3 cellular contexts compared by ENCODE assay signal in the genomic region with DNA sequence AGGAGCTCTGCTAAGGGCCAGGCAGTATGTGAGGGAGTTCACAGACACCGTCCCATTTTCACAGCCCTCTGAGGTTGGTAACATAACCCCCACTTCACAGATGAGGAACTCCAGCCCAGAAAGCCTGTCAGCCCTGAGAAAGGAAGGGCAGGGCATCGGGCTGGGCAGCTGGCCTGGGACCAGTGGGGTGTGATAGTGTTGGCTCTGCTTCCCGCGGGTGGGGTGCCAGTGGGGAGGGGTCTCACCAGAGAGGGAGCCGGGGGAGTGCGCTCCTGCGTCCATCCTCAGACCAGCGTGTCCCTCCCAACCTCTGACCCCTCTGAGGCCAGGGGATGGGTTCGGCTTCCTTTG.
TF ChIP-seq lines count a peak whose summit lies in the region.

No MANE protein-coding gene starts in this region.

TF ChIP-seq in liver, 16 proteins besides CTCF, POLR2A, EP300 and RAD21:
- TF ChIP-seq NR2F2 (IDR thresholded peaks at IDR 0.05): no peak
- no peak for TF ChIP-seq TAF1 (conservative IDR thresholded peaks at IDR 0.05)
- TF ChIP-seq, protein P1, sequence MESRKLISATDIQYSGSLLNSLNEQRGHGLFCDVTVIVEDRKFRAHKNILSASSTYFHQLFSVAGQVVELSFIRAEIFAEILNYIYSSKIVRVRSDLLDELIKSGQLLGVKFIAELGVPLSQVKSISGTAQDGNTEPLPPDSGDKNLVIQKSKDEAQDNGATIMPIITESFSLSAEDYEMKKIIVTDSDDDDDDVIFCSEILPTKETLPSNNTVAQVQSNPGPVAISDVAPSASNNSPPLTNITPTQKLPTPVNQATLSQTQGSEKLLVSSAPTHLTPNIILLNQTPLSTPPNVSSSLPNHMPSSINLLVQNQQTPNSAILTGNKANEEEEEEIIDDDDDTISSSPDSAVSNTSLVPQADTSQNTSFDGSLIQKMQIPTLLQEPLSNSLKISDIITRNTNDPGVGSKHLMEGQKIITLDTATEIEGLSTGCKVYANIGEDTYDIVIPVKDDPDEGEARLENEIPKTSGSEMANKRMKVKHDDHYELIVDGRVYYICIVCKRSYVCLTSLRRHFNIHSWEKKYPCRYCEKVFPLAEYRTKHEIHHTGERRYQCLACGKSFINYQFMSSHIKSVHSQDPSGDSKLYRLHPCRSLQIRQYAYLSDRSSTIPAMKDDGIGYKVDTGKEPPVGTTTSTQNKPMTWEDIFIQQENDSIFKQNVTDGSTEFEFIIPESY (IDR thresholded peaks at IDR 0.05): no peak
- TF ChIP-seq FOXA2 (IDR thresholded peaks at IDR 0.05): no peak
- no peak for TF ChIP-seq HNF4A (conservative IDR thresholded peaks at IDR 0.05)
- no peak for TF ChIP-seq SP1 (IDR thresholded peaks at IDR 0.05)
- TF ChIP-seq, protein P2, sequence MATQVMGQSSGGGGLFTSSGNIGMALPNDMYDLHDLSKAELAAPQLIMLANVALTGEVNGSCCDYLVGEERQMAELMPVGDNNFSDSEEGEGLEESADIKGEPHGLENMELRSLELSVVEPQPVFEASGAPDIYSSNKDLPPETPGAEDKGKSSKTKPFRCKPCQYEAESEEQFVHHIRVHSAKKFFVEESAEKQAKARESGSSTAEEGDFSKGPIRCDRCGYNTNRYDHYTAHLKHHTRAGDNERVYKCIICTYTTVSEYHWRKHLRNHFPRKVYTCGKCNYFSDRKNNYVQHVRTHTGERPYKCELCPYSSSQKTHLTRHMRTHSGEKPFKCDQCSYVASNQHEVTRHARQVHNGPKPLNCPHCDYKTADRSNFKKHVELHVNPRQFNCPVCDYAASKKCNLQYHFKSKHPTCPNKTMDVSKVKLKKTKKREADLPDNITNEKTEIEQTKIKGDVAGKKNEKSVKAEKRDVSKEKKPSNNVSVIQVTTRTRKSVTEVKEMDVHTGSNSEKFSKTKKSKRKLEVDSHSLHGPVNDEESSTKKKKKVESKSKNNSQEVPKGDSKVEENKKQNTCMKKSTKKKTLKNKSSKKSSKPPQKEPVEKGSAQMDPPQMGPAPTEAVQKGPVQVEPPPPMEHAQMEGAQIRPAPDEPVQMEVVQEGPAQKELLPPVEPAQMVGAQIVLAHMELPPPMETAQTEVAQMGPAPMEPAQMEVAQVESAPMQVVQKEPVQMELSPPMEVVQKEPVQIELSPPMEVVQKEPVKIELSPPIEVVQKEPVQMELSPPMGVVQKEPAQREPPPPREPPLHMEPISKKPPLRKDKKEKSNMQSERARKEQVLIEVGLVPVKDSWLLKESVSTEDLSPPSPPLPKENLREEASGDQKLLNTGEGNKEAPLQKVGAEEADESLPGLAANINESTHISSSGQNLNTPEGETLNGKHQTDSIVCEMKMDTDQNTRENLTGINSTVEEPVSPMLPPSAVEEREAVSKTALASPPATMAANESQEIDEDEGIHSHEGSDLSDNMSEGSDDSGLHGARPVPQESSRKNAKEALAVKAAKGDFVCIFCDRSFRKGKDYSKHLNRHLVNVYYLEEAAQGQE (IDR thresholded peaks at IDR 0.05): no peak
- TF ChIP-seq GABPA (IDR thresholded peaks at IDR 0.05 in 1 of 2, conservative IDR thresholded peaks at IDR 0.05 in 1 of 2): no peak
- TF ChIP-seq RXRA (IDR thresholded peaks at IDR 0.05): no peak
- no peak for TF ChIP-seq JUND (IDR thresholded peaks at IDR 0.05)
- no peak for TF ChIP-seq YY1 (IDR thresholded peaks at IDR 0.05)
- no peak for TF ChIP-seq FOXA1 (IDR thresholded peaks at IDR 0.05)
- TF ChIP-seq EGR1 (IDR thresholded peaks at IDR 0.05; ENCODE audit: low read depth in 2 of 2): no peak
- TF ChIP-seq, protein P3, sequence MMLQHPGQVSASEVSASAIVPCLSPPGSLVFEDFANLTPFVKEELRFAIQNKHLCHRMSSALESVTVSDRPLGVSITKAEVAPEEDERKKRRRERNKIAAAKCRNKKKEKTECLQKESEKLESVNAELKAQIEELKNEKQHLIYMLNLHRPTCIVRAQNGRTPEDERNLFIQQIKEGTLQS (IDR thresholded peaks at IDR 0.05): no peak
- no peak for TF ChIP-seq HNF4G (IDR thresholded peaks at IDR 0.05)
- TF ChIP-seq, protein P4, sequence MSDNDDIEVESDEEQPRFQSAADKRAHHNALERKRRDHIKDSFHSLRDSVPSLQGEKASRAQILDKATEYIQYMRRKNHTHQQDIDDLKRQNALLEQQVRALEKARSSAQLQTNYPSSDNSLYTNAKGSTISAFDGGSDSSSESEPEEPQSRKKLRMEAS (IDR thresholded peaks at IDR 0.05): no peak

TF ChIP-seq in HepG2, 621 proteins besides CTCF, POLR2A, EP300 and RAD21:
- no peak for TF ChIP-seq ZKSCAN8 (CRISPR knock-in tag; IDR thresholded peaks at IDR 0.05; ENCODE audit: borderline replicate concordance)
- TF ChIP-seq, protein P5, sequence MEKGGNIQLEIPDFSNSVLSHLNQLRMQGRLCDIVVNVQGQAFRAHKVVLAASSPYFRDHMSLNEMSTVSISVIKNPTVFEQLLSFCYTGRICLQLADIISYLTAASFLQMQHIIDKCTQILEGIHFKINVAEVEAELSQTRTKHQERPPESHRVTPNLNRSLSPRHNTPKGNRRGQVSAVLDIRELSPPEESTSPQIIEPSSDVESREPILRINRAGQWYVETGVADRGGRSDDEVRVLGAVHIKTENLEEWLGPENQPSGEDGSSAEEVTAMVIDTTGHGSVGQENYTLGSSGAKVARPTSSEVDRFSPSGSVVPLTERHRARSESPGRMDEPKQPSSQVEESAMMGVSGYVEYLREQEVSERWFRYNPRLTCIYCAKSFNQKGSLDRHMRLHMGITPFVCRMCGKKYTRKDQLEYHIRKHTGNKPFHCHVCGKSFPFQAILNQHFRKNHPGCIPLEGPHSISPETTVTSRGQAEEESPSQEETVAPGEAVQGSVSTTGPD (CRISPR knock-in tag; IDR thresholded peaks at IDR 0.05): no peak
- no peak for TF ChIP-seq NFKBIZ (CRISPR knock-in tag; IDR thresholded peaks at IDR 0.05)
- TF ChIP-seq WIZ (CRISPR knock-in tag; IDR thresholded peaks at IDR 0.05): no peak
- TF ChIP-seq, protein P6, sequence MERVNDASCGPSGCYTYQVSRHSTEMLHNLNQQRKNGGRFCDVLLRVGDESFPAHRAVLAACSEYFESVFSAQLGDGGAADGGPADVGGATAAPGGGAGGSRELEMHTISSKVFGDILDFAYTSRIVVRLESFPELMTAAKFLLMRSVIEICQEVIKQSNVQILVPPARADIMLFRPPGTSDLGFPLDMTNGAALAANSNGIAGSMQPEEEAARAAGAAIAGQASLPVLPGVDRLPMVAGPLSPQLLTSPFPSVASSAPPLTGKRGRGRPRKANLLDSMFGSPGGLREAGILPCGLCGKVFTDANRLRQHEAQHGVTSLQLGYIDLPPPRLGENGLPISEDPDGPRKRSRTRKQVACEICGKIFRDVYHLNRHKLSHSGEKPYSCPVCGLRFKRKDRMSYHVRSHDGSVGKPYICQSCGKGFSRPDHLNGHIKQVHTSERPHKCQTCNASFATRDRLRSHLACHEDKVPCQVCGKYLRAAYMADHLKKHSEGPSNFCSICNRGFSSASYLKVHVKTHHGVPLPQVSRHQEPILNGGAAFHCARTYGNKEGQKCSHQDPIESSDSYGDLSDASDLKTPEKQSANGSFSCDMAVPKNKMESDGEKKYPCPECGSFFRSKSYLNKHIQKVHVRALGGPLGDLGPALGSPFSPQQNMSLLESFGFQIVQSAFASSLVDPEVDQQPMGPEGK (CRISPR knock-in tag; IDR thresholded peaks at IDR 0.05): no peak
- no peak for TF ChIP-seq ZNF468 (CRISPR knock-in tag; IDR thresholded peaks at IDR 0.05)

TF ChIP-seq in WTC11, 78 proteins besides CTCF, POLR2A, EP300 and RAD21:
- TF ChIP-seq NR1H2 (CRISPR knock-in tag; IDR thresholded peaks at IDR 0.05): no peak
